ENCODE assay signal across 8 cellular contexts in the genomic region with DNA sequence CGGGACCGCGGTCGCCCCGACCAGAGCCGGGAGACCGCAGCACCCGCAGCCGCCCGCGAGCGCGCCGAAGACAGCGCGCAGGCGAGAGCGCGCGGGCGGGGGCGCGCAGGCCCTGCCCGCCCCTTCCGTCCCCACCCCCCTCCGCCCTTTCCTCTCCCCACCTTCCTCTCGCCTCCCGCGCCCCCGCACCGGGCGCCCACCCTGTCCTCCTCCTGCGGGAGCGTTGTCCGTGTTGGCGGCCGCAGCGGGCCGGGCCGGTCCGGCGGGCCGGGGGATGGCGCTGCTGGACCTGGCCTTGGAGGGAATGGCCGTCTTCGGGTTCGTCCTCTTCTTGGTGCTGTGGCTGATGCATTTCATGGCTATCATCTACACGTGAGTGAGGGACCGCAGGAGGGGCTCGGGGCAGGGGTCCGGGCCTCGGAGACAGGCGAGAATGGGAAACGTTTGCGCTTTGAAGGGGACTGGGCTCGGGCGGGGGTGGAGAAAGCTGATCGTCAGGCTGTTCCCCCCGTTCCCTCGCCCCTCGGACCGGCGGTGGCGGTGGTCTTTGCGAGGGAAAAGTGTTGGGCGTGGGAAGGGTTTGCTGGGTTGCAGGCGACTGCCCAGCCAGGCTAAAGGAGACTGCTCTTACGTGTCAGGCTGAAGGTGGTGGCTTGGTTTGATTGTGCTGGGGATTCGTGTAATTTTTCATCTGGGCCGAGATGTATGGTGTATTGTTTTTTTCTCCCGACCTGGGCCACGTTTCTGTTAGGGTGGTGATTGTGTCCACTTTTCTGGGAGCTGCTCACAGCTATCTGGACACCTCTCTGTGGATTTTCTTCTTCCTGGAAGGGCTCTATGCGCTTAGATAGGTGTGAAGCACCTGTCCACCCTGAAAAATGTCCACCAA. TPM values are rescaled to one million over a fixed set of nuclear protein-coding genes. Genes with fewer than 3 reads are reported as not detected.
DNase-seq lines count a peak whose midpoint lies in the region; ATAC-seq and TF ChIP-seq lines count a peak whose summit lies in the region.

No MANE protein-coding gene starts in this region.

- no peaks in the 10 kb centered on the region for H3K27me3 ChIP-seq in fibroblast of lung (ENCODE audit: control insufficient read depth, insufficient read depth, low read length)

- no peaks in the 10 kb centered on the region for H3K27me3 Mint-ChIP-seq in activated CD4-positive, alpha-beta memory T cell treated with anti-CD3 and anti-CD28 coated beads, Interleukin-2, amount 10 ng/mL, durations not matched to agents 7 days and 5 days
- H3K27me3 Mint-ChIP-seq in activated CD4-positive, alpha-beta memory T cell treated with anti-CD3 and anti-CD28 coated beads for 36 hours = no peaks in the 10 kb centered on the region
- no peaks in the 10 kb centered on the region for H3K27me3 Mint-ChIP-seq in natural killer cell treated with Interleukin-12 subunit alpha and Interleukin-12 subunit beta and Interleukin-15 and Interleukin-18, amount 100 ng/mL, for 72 hours
- H3K27me3 Mint-ChIP-seq in type B pancreatic cell = no peaks in the 10 kb centered on the region

- H3K4me3 Mint-ChIP-seq in activated CD4-positive, alpha-beta memory T cell treated with anti-CD3 and anti-CD28 coated beads, Interleukin-2, amount 10 ng/mL, durations not matched to agents 7 days and 5 days = peak overlapping the region; percentile 80
- no peak overlapping the region for H3K4me3 Mint-ChIP-seq in activated CD4-positive, alpha-beta memory T cell treated with anti-CD3 and anti-CD28 coated beads for 36 hours
- no peak overlapping the region for H3K4me3 Mint-ChIP-seq in natural killer cell treated with Interleukin-12 subunit alpha and Interleukin-12 subunit beta and Interleukin-15 and Interleukin-18, amount 100 ng/mL, for 72 hours
- H3K4me3 Mint-ChIP-seq in type B pancreatic cell = peak overlapping the region; percentile 93

- ATAC-seq in HG02623 (IDR thresholded peaks at IDR 0.05; ENCODE audit: unreplicated experiment) = peak; percentile 39
- peak; percentile 82 to 85 for ATAC-seq in natural killer cell treated with Interleukin-12 subunit alpha and Interleukin-12 subunit beta and Interleukin-15 and Interleukin-18, amount 100 ng/mL, for 72 hours

- H3K9ac ChIP-seq in fibroblast of lung (ENCODE audit: insufficient read depth, low read length) = peak overlapping the region; percentile 91

- CTCF ChIA-PET in activated CD4-positive, alpha-beta memory T cell treated with anti-CD3 and anti-CD28 coated beads, Interleukin-2, amount 10 ng/mL, durations not matched to agents 7 days and 5 days (lab: Charles Lee) = interaction anchor here (1.1 to 1.9 kb wide), 2 partner anchors 177 to 178 kb away, joined by 7 to 11 read pairs; no protein-coding TSS in a partner anchor
- CTCF ChIA-PET in activated CD4-positive, alpha-beta memory T cell treated with anti-CD3 and anti-CD28 coated beads for 36 hours (lab: Charles Lee) = interaction anchor here (0.6 to 1.7 kb wide), 8 partner anchors 13 to 178 kb away, joined by 3 to 8 read pairs (median 3); no protein-coding TSS in a partner anchor

- POLR2A ChIA-PET in activated CD4-positive, alpha-beta memory T cell treated with anti-CD3 and anti-CD28 coated beads, Interleukin-2, amount 10 ng/mL, durations not matched to agents 7 days and 5 days (lab: Charles Lee) = interaction anchor here (0.7 to 3.6 kb wide), 23 partner anchors 11 to 483 kb away, joined by 3 to 41 read pairs (median 6); a partner anchor contains a TSS
- POLR2A ChIA-PET in activated CD4-positive, alpha-beta memory T cell treated with anti-CD3 and anti-CD28 coated beads for 36 hours (lab: Charles Lee) = interaction anchor here (0.6 to 2.9 kb wide), 11 partner anchors 10 to 436 kb away, joined by 3 to 22 read pairs (median 3); a partner anchor contains a TSS

- H3K4me1 ChIP-seq in fibroblast of lung (ENCODE audit: control insufficient read depth, extremely low read depth, insufficient read depth, low read length) = no peaks in the 10 kb centered on the region

- no peak overlapping the region for H3K27ac Mint-ChIP-seq in activated CD4-positive, alpha-beta memory T cell treated with anti-CD3 and anti-CD28 coated beads, Interleukin-2, amount 10 ng/mL, durations not matched to agents 7 days and 5 days
- no peak overlapping the region for H3K27ac Mint-ChIP-seq in activated CD4-positive, alpha-beta memory T cell treated with anti-CD3 and anti-CD28 coated beads for 36 hours
- H3K27ac Mint-ChIP-seq in natural killer cell treated with Interleukin-12 subunit alpha and Interleukin-12 subunit beta and Interleukin-15 and Interleukin-18, amount 100 ng/mL, for 72 hours = no peak overlapping the region
- H3K27ac Mint-ChIP-seq in type B pancreatic cell = no peak overlapping the region

- H2AFZ ChIP-seq in fibroblast of lung (ENCODE audit: low read length) = no peak overlapping the region

- intact Hi-C loops in activated CD4-positive, alpha-beta memory T cell treated with anti-CD3 and anti-CD28 coated beads for 36 hours (cut with micrococcal nuclease) = loop anchor here (1.0 to 10.0 kb wide), 9 partner anchors 41 to 480 kb away; a partner anchor contains a TSS

- no peaks in the 10 kb centered on the region for H3K36me3 Mint-ChIP-seq in activated CD4-positive, alpha-beta memory T cell treated with anti-CD3 and anti-CD28 coated beads, Interleukin-2, amount 10 ng/mL, durations not matched to agents 7 days and 5 days (ENCODE audit: low read depth)
- H3K36me3 Mint-ChIP-seq in activated CD4-positive, alpha-beta memory T cell treated with anti-CD3 and anti-CD28 coated beads for 36 hours = no peaks in the 10 kb centered on the region
- H3K36me3 Mint-ChIP-seq in natural killer cell treated with Interleukin-12 subunit alpha and Interleukin-12 subunit beta and Interleukin-15 and Interleukin-18, amount 100 ng/mL, for 72 hours = no peaks in the 10 kb centered on the region
- H3K36me3 Mint-ChIP-seq in type B pancreatic cell = no peaks in the 10 kb centered on the region

- H3K36me3 ChIP-seq in fibroblast of lung (ENCODE audit: control insufficient read depth, insufficient read depth, low read length) = peaks cover 2% of the 10 kb centered on the region

- H3K4me1 Mint-ChIP-seq in activated CD4-positive, alpha-beta memory T cell treated with anti-CD3 and anti-CD28 coated beads, Interleukin-2, amount 10 ng/mL, durations not matched to agents 7 days and 5 days = peaks cover 16% of the 10 kb centered on the region
- H3K4me1 Mint-ChIP-seq in activated CD4-positive, alpha-beta memory T cell treated with anti-CD3 and anti-CD28 coated beads for 36 hours (ENCODE audit: low read depth) = peaks cover 18% of the 10 kb centered on the region
- H3K4me1 Mint-ChIP-seq in natural killer cell treated with Interleukin-12 subunit alpha and Interleukin-12 subunit beta and Interleukin-15 and Interleukin-18, amount 100 ng/mL, for 72 hours (ENCODE audit: low read depth in 2 of 2) = peaks cover 3 to 5% of the 10 kb centered on the region in 2 donors
- H3K4me1 Mint-ChIP-seq in type B pancreatic cell (ENCODE audit: unreplicated experiment) = peaks cover 7% of the 10 kb centered on the region

- H3K27ac ChIP-seq in fibroblast of lung (ENCODE audit: insufficient read depth, low read length) = peak overlapping the region; percentile 93

- no peaks in the 10 kb centered on the region for H3K9me3 Mint-ChIP-seq in activated CD4-positive, alpha-beta memory T cell treated with anti-CD3 and anti-CD28 coated beads, Interleukin-2, amount 10 ng/mL, durations not matched to agents 7 days and 5 days
- H3K9me3 Mint-ChIP-seq in activated CD4-positive, alpha-beta memory T cell treated with anti-CD3 and anti-CD28 coated beads for 36 hours = no peaks in the 10 kb centered on the region
- H3K9me3 Mint-ChIP-seq in natural killer cell treated with Interleukin-12 subunit alpha and Interleukin-12 subunit beta and Interleukin-15 and Interleukin-18, amount 100 ng/mL, for 72 hours = no peaks in the 10 kb centered on the region
- H3K9me3 Mint-ChIP-seq in type B pancreatic cell = no peaks in the 10 kb centered on the region

- no peak overlapping the region for H3K4me2 ChIP-seq in fibroblast of lung (ENCODE audit: extremely low read depth, insufficient read depth, low read length)

- TF ChIP-seq CTCF in fibroblast of lung (conservative IDR thresholded peaks at IDR 0.05 in 1 of 2, IDR thresholded peaks at IDR 0.05 in 1 of 2; ENCODE audit: low read depth in 1 of 2, low read length in 2 of 2) = peak in 1 of 2 donors; percentile 8
- no peak for TF ChIP-seq CTCF in type B pancreatic cell (conservative IDR thresholded peaks at IDR 0.05)

- H3K79me2 ChIP-seq in fibroblast of lung (ENCODE audit: control insufficient read depth, insufficient read depth, low read length) = peaks cover 65% of the 10 kb centered on the region

- H4K20me1 ChIP-seq in fibroblast of lung (ENCODE audit: control insufficient read depth, extremely low read depth, insufficient read depth, low read length) = no peaks in the 10 kb centered on the region

- DNase-seq in activated CD4-positive, alpha-beta memory T cell treated with anti-CD3 and anti-CD28 coated beads, Interleukin-2, amount 10 ng/mL, durations not matched to agents 7 days and 5 days = peak; percentile 39
- no peak for DNase-seq in activated CD4-positive, alpha-beta memory T cell treated with anti-CD3 and anti-CD28 coated beads for 36 hours
- DNase-seq in NCI-H2227 (lab: John Stamatoyannopoulos, UW; ENCODE audit: unreplicated experiment) (peak; percentile 56), activated T-cell treated with anti-CD3 and anti-CD28 coated beads for 48 hours (ENCODE audit: low read depth) (peak; percentile 15), fibroblast of lung (ENCODE audit: low read depth in 2 of 2) (peak; percentile 32 to 44), type B pancreatic cell (ENCODE audit: extremely low spot score, unreplicated experiment) (peak; percentile 76)
- DNase-seq in natural killer cell treated with Interleukin-12 subunit alpha and Interleukin-12 subunit beta and Interleukin-15 and Interleukin-18, amount 100 ng/mL, for 72 hours (ENCODE audit: low spot score) = peak; percentile 80

- no peaks in the 10 kb centered on the region for H3K9me3 ChIP-seq in fibroblast of lung (ENCODE audit: control insufficient read depth, insufficient read depth, low read depth, low read length)

- H3K4me3 ChIP-seq in fibroblast of lung (replicated peaks in 1 of 4; ENCODE audit: control extremely low read depth in 1 of 4, insufficient read depth in 1 of 4, low read depth in 3 of 4, low read length in 4 of 4) = peak overlapping the region; percentile 64 to 74 (median 72)

RNA-seq across cellular contexts. Expression of a gene that starts 0.6 kb away (rescaled TPM):
- total RNA-seq in activated CD4-positive, alpha-beta memory T cell treated with anti-CD3 and anti-CD28 coated beads, Interleukin-2, amount 10 ng/mL, durations not matched to agents 7 days and 5 days = 10 to 100 TPM; 20.9 to 21.4 TPM
- total RNA-seq in activated CD4-positive, alpha-beta memory T cell treated with anti-CD3 and anti-CD28 coated beads for 36 hours = 10 to 100 TPM; 12.4 to 13.5 TPM
- total RNA-seq in fibroblast of lung = 90.7 and 143 TPM in 2 replicates
- 117 and 260 TPM in 2 replicates for polyA plus RNA-seq in fibroblast of lung
- polyA plus RNA-seq in fibroblast of lung (2012) = 55.0 and 121 TPM in 2 replicates
- 10.1 and 27.7 TPM in 2 replicates for polyA minus RNA-seq in fibroblast of lung (ENCODE audit: low replicate concordance)
- 10 to 100 TPM; 14.8 to 19.0 TPM for total RNA-seq in natural killer cell treated with Interleukin-12 subunit alpha and Interleukin-12 subunit beta and Interleukin-15 and Interleukin-18, amount 100 ng/mL, for 72 hours
- 28.3 and 41.4 TPM in 2 replicates for total RNA-seq in type B pancreatic cell (ENCODE audit: low replicate concordance)

Comparison
In these comparisons a context has a peak if more than half of its experiments do, and no peak if none do; other contexts are left out.
1. H3K4me3 Mint-ChIP-seq: peak in activated CD4-positive, alpha-beta memory T cell treated with anti-CD3 and anti-CD28 coated beads, Interleukin-2, amount 10 ng/mL, durations not matched to agents 7 days and 5 days (single experiment) and type B pancreatic cell (single experiment); none in activated CD4-positive, alpha-beta memory T cell treated with anti-CD3 and anti-CD28 coated beads for 36 hours (single experiment) and natural killer cell treated with Interleukin-12 subunit alpha and Interleukin-12 subunit beta and Interleukin-15 and Interleukin-18, amount 100 ng/mL, for 72 hours (single experiment).